11 cellular contexts compared by ENCODE assay signal in the genomic region with DNA sequence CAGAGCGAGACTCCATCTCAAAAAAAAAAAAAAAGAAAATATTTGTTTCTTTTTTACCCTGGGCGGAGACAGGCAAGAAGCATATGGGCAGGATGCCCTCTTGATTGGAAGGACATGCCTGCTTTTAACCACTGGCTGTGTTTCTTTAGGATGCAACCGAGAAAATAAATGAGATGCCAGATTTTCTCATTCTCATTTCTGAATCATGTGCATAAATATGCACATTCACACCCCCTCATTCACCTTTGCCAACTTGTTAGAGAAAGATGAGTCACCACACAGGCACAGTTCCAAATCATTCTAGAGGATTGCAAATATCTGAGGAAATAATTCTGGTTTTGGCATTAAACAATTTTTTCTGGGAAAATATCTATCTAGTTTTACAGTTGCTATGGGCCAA. TPM values are rescaled to one million over a fixed set of nuclear protein-coding genes. Genes with fewer than 3 reads are reported as not detected.
DNase-seq lines count a peak whose midpoint lies in the region; TF ChIP-seq lines count a peak whose summit lies in the region.
"Had no signal": no experiment of that assay in that cellular context is flagged by ENCODE, and none has a peak within 500 bp of the region (broad histone marks: within the 10 kb centered on the region; RNA-seq: fewer than 3 reads in every experiment).

No MANE protein-coding gene starts in this region.

- no peak for TF ChIP-seq CTCF in epithelial cell of proximal tubule (conservative IDR thresholded peaks at IDR 0.05; ENCODE audit: low read depth, low read length)
- TF ChIP-seq CTCF in endothelial cell (IDR thresholded peaks at IDR 0.05; ENCODE audit: unreplicated experiment) = no peak

- H3K4me3 ChIP-seq in epithelial cell of proximal tubule (ENCODE audit: low read depth, low read length) = no peak overlapping the region

- DNase-seq in Caki2 (ENCODE audit: low read depth) (peak; percentile 91), NCI-H69 (lab: John Stamatoyannopoulos, UW) (peak; percentile 54), epithelial cell of proximal tubule (ENCODE audit: low read depth) (peak; percentile 83), occipital lobe (lab: John Stamatoyannopoulos, UW) (peak; percentile 18), hippocampal formation (lab: John Stamatoyannopoulos, UW) (no peak), endothelial cell (ENCODE audit: low spot score) (no peak)
- DNase-seq in stimulated activated CD8-positive, alpha-beta memory T cell treated with anti-CD3 and anti-CD28 coated beads, Interleukin-4, amount 100 ng/mL, for 48 hours = no peak
- no peak for DNase-seq in activated T-helper 2 cell treated with anti-CD3 and anti-CD28 coated beads, Interferon-gamma antibody, Interleukin-2, Interleukin-4, amounts not matched to agents 10 μg/mL and 5 μg/mL and 100 μg/mL, durations not matched to agents 14 hours and 24 hours and 36 hours (ENCODE audit: low spot score)

- in situ Hi-C loops in Caki2 (cut with HindIII; ENCODE audit: low pct_unique_long_range_greater_than_20kb, low sequenced_read_pairs) = no loop called here

- H3K27me3 Mint-ChIP-seq in endothelial cell (ENCODE audit: unreplicated experiment) = no peaks in the 10 kb centered on the region
- H3K27me3 Mint-ChIP-seq in activated T-helper 2 cell treated with anti-CD3 and anti-CD28 coated beads, Interferon-gamma antibody, Interleukin-2, Interleukin-4, amounts not matched to agents 10 μg/mL and 5 μg/mL and 100 μg/mL, durations not matched to agents 14 hours and 24 hours and 36 hours (ENCODE audit: low read depth) = no peaks in the 10 kb centered on the region
- H3K27me3 Mint-ChIP-seq: IgD-negative memory B cell; memory B cell; stimulated activated naive CD8-positive, alpha-beta T cell treated with anti-CD3 and anti-CD28 coated beads, Interleukin-15, Interleukin-2, amounts not matched to agents 100 ng/mL and 50 ng/mL, for 24 hours had no signal

- no peak overlapping the region for H3K4me3 Mint-ChIP-seq in endothelial cell (ENCODE audit: unreplicated experiment)
- no peak overlapping the region for H3K4me3 Mint-ChIP-seq in activated T-helper 2 cell treated with anti-CD3 and anti-CD28 coated beads, Interferon-gamma antibody, Interleukin-2, Interleukin-4, amounts not matched to agents 10 μg/mL and 5 μg/mL and 100 μg/mL, durations not matched to agents 14 hours and 24 hours and 36 hours (ENCODE audit: low read depth)
- H3K4me3 Mint-ChIP-seq: IgD-negative memory B cell; memory B cell; stimulated activated naive CD8-positive, alpha-beta T cell treated with anti-CD3 and anti-CD28 coated beads, Interleukin-15, Interleukin-2, amounts not matched to agents 100 ng/mL and 50 ng/mL, for 24 hours had no signal

- intact Hi-C loops in activated T-helper 2 cell treated with anti-CD3 and anti-CD28 coated beads, Interferon-gamma antibody, Interleukin-2, Interleukin-4, amounts not matched to agents 10 μg/mL and 5 μg/mL and 100 μg/mL, durations not matched to agents 14 hours and 24 hours and 36 hours (cut with micrococcal nuclease) = no loop called here

- no peaks in the 10 kb centered on the region for H3K9me3 Mint-ChIP-seq in endothelial cell (ENCODE audit: unreplicated experiment)
- no peaks in the 10 kb centered on the region for H3K9me3 Mint-ChIP-seq in activated T-helper 2 cell treated with anti-CD3 and anti-CD28 coated beads, Interferon-gamma antibody, Interleukin-2, Interleukin-4, amounts not matched to agents 10 μg/mL and 5 μg/mL and 100 μg/mL, durations not matched to agents 14 hours and 24 hours and 36 hours
- H3K9me3 Mint-ChIP-seq: IgD-negative memory B cell; memory B cell; stimulated activated naive CD8-positive, alpha-beta T cell treated with anti-CD3 and anti-CD28 coated beads, Interleukin-15, Interleukin-2, amounts not matched to agents 100 ng/mL and 50 ng/mL, for 24 hours had no signal

- H3K27ac Mint-ChIP-seq in endothelial cell (ENCODE audit: unreplicated experiment) = no peak overlapping the region
- H3K27ac Mint-ChIP-seq in activated T-helper 2 cell treated with anti-CD3 and anti-CD28 coated beads, Interferon-gamma antibody, Interleukin-2, Interleukin-4, amounts not matched to agents 10 μg/mL and 5 μg/mL and 100 μg/mL, durations not matched to agents 14 hours and 24 hours and 36 hours = no peak overlapping the region
- H3K27ac Mint-ChIP-seq: IgD-negative memory B cell; memory B cell; stimulated activated naive CD8-positive, alpha-beta T cell treated with anti-CD3 and anti-CD28 coated beads, Interleukin-15, Interleukin-2, amounts not matched to agents 100 ng/mL and 50 ng/mL, for 24 hours had no signal

- peaks cover 6% of the 10 kb centered on the region for H3K4me1 Mint-ChIP-seq in endothelial cell (ENCODE audit: unreplicated experiment)
- peaks cover 13% of the 10 kb centered on the region for H3K4me1 Mint-ChIP-seq in activated T-helper 2 cell treated with anti-CD3 and anti-CD28 coated beads, Interferon-gamma antibody, Interleukin-2, Interleukin-4, amounts not matched to agents 10 μg/mL and 5 μg/mL and 100 μg/mL, durations not matched to agents 14 hours and 24 hours and 36 hours (ENCODE audit: low read depth)

- no peaks in the 10 kb centered on the region for H3K36me3 Mint-ChIP-seq in endothelial cell (ENCODE audit: low read depth, unreplicated experiment)
- H3K36me3 Mint-ChIP-seq in activated T-helper 2 cell treated with anti-CD3 and anti-CD28 coated beads, Interferon-gamma antibody, Interleukin-2, Interleukin-4, amounts not matched to agents 10 μg/mL and 5 μg/mL and 100 μg/mL, durations not matched to agents 14 hours and 24 hours and 36 hours (ENCODE audit: low read depth) = no peaks in the 10 kb centered on the region
- H3K36me3 Mint-ChIP-seq: IgD-negative memory B cell, memory B cell had no signal

RNA-seq across cellular contexts. Expression of a gene that starts 3.3 kb away (rescaled TPM):
- 14.8 and 23.9 TPM in 2 replicates for total RNA-seq in Caki2 (2014; rRNA removed; shearing (Covaris generic); ENCODE audit: low replicate concordance)
- total RNA-seq in epithelial cell of proximal tubule (1.8 and 1.9 TPM in 2 replicates), occipital lobe (not detected), endothelial cell (ENCODE audit: unreplicated experiment) (2.5 TPM)
- total RNA-seq in activated T-helper 2 cell treated with anti-CD3 and anti-CD28 coated beads, Interferon-gamma antibody, Interleukin-2, Interleukin-4, amounts not matched to agents 10 μg/mL and 5 μg/mL and 100 μg/mL, durations not matched to agents 14 hours and 24 hours and 36 hours = not detected in 2 replicates

RNA-seq across cellular contexts. Expression of a gene that starts 37.0 kb away (rescaled TPM):
- total RNA-seq in Caki2 (2014; rRNA removed; shearing (Covaris generic); ENCODE audit: low replicate concordance) = 5.1 and 28.4 TPM in 2 replicates
- total RNA-seq in epithelial cell of proximal tubule (12.9 and 20.8 TPM in 2 replicates), occipital lobe (43.5 TPM), endothelial cell (ENCODE audit: unreplicated experiment) (34.0 TPM)
- total RNA-seq in activated T-helper 2 cell treated with anti-CD3 and anti-CD28 coated beads, Interferon-gamma antibody, Interleukin-2, Interleukin-4, amounts not matched to agents 10 μg/mL and 5 μg/mL and 100 μg/mL, durations not matched to agents 14 hours and 24 hours and 36 hours = 31.5 and 34.2 TPM in 2 replicates

RNA-seq across cellular contexts. Expression of a gene that starts 50.3 kb away (rescaled TPM):
- total RNA-seq in Caki2 (2014; rRNA removed; shearing (Covaris generic); ENCODE audit: low replicate concordance) = 22.9 and 23.0 TPM in 2 replicates
- 14.6 and 16.2 TPM in 2 replicates for total RNA-seq in epithelial cell of proximal tubule
- 12.9 TPM for total RNA-seq in occipital lobe
- 18.1 TPM for total RNA-seq in endothelial cell (ENCODE audit: unreplicated experiment)
- total RNA-seq in activated T-helper 2 cell treated with anti-CD3 and anti-CD28 coated beads, Interferon-gamma antibody, Interleukin-2, Interleukin-4, amounts not matched to agents 10 μg/mL and 5 μg/mL and 100 μg/mL, durations not matched to agents 14 hours and 24 hours and 36 hours = 23.5 and 24.7 TPM in 2 replicates

Comparison
In these comparisons a context has a peak if more than half of its experiments do, and no peak if none do; other contexts are left out.
1. DNase-seq: peak in Caki2 (single experiment), NCI-H69 (single experiment), epithelial cell of proximal tubule (single experiment) and occipital lobe (single experiment); none in hippocampal formation (0 of 2), stimulated activated CD8-positive, alpha-beta memory T cell treated with anti-CD3 and anti-CD28 coated beads, Interleukin-4, amount 100 ng/mL, for 48 hours (single experiment), endothelial cell (single experiment) and activated T-helper 2 cell treated with anti-CD3 and anti-CD28 coated beads, Interferon-gamma antibody, Interleukin-2, Interleukin-4, amounts not matched to agents 10 μg/mL and 5 μg/mL and 100 μg/mL, durations not matched to agents 14 hours and 24 hours and 36 hours (single experiment).